ENCODE assay signal across 1 cellular context in genomic region chr7:43905954-43906326, GRCh38.
TF ChIP-seq lines count a peak whose summit lies in the region.

No MANE protein-coding gene starts in this region.

TF ChIP-seq in HCT116, 20 proteins besides CTCF, POLR2A, EP300 and RAD21 (continued from another document):
- TF ChIP-seq ZBTB33 (IDR thresholded peaks at IDR 0.05; ENCODE audit: extremely low read depth, insufficient replicate concordance, low read length) (no peak), SP1 (IDR thresholded peaks at IDR 0.05; ENCODE audit: low read depth) (no peak), ATF3 (IDR thresholded peaks at IDR 0.05) (no peak), FOSL1 (IDR thresholded peaks at IDR 0.05; ENCODE audit: low read depth) (no peak), TCF7L2 (IDR thresholded peaks at IDR 0.05; ENCODE audit: borderline replicate concordance, extremely low read depth, insufficient read depth, insufficient read length) (no peak), ZNF274 (IDR thresholded peaks at IDR 0.05; ENCODE audit: low read depth, low read length) (no peak), REST (IDR thresholded peaks at IDR 0.05; ENCODE audit: low read depth) (no peak), SIN3A (IDR thresholded peaks at IDR 0.05; ENCODE audit: low read depth) (no peak), MAX (IDR thresholded peaks at IDR 0.05) (no peak), EGR1 (IDR thresholded peaks at IDR 0.05; ENCODE audit: low read depth) (no peak), POLR2AphosphoS5 (IDR thresholded peaks at IDR 0.05; ENCODE audit: low read depth, low read length) (no peak; the same call in 1 of the 2 replicates), EZH2phosphoT487 (IDR thresholded peaks at IDR 0.05; ENCODE audit: borderline replicate concordance) (no peak), CEBPB (IDR thresholded peaks at IDR 0.05; ENCODE audit: low read depth) (no peak), JUND (IDR thresholded peaks at IDR 0.05) (no peak), ZFX (IDR thresholded peaks at IDR 0.05) (no peak), EZH2 (IDR thresholded peaks at IDR 0.05) (no peak)
